11 cellular contexts compared by ENCODE assay signal in genomic region chr3:124760601-124761000, GRCh38. TPM values are rescaled to one million over a fixed set of nuclear protein-coding genes. Genes with fewer than 3 reads are reported as not detected.
DNase-seq lines count a peak whose midpoint lies in the region; ATAC-seq, FAIRE-seq and TF ChIP-seq lines count a peak whose summit lies in the region.
"Had no signal": no experiment of that assay in that cellular context is flagged by ENCODE, and none has a peak within 500 bp of the region (broad histone marks: within the 10 kb centered on the region; RNA-seq: fewer than 3 reads in every experiment).

No MANE protein-coding gene starts in this region.

- peaks cover 18 to 36% of the 10 kb centered on the region in 2 experiments for H3K36me3 ChIP-seq in SK-N-SH (replicated peaks in 1 of 2; ENCODE audit: control insufficient read depth in 1 of 2, insufficient read depth in 2 of 2, low read length in 1 of 2)
- peaks cover 2 to 5% of the 10 kb centered on the region in 2 donors for H3K36me3 ChIP-seq in small intestine (ENCODE audit: control insufficient read depth in 2 of 2, insufficient read depth in 2 of 2, low read length in 2 of 2)

- H3K4me3 ChIP-seq in SK-N-SH (ENCODE audit: low read depth in 2 of 2, low read length in 1 of 2) (no peak overlapping the region), small intestine (ENCODE audit: low read depth in 1 of 2, low read length in 2 of 2) (no peak overlapping the region)
- H3K4me3 ChIP-seq: adrenal gland had no signal

- H3F3A ChIP-seq in SK-N-SH (replicated peaks; ENCODE audit: insufficient read depth): peaks cover 16% of the 10 kb centered on the region

- H3K9me3 ChIP-seq in SK-N-SH (no peaks in the 10 kb centered on the region), small intestine (ENCODE audit: control insufficient read depth, low read depth) (no peaks in the 10 kb centered on the region)
- H3K9me3 ChIP-seq: adrenal gland, BE2C had no signal

- no peaks in the 10 kb centered on the region for H4K20me1 ChIP-seq in SK-N-SH (ENCODE audit: insufficient read depth)

- no peak for TF ChIP-seq RAD21 in SK-N-SH (IDR thresholded peaks at IDR 0.05; ENCODE audit: low read length)

- FAIRE-seq in small intestine (lab: Jason Lieb, UNC): no peak

- H3K9ac ChIP-seq in SK-N-SH: no peak overlapping the region

- POLR2A ChIA-PET in SK-N-SH (lab: Yijun Ruan, JAX): interaction anchor here (0.7 to 1.2 kb wide), 2 partner anchors 10 to 126 kb away, joined by 3 to 4 read pairs; no protein-coding TSS in a partner anchor

- H3K27ac ChIP-seq in SK-N-SH (ENCODE audit: low read depth in 2 of 2, low read length in 1 of 2): peak overlapping the region in 1 of 2 experiments; percentile 1; a peak in 1 of 4 replicates
- H3K27ac ChIP-seq in small intestine (ENCODE audit: low read depth in 1 of 2, low read length in 1 of 2): no peak overlapping the region
- H3K27ac ChIP-seq in caudate nucleus (ENCODE audit: low read depth, low read length): no peak overlapping the region

- ATAC-seq in HG03097 (IDR thresholded peaks at IDR 0.05; ENCODE audit: low FRiP score, unreplicated experiment): no peak

- 69% methylated on average over 2 of the region's 2 CpGs for WGBS in SK-N-SH (ENCODE audit: low lambda C conversion rate)
- whole genome bisulfite sequencing in small intestine, 3 donors: 37 to 47% (median 44%) methylated on average over 2 of the region's 2 CpGs

- peak; percentile 59 to 69 for DNase-seq in NCI-H524 (lab: John Stamatoyannopoulos, UW)
- DNase-seq in NCI-H524 treated with DMSO at 0.1 percent for 48 hours (lab: John Stamatoyannopoulos, UW): no peak
- no peak for DNase-seq in SK-N-SH
- DNase-seq in glomerular visceral epithelial cell (ENCODE audit: extremely low spot score): peak; percentile 44
- DNase-seq in small intestine: peak; percentile 39
- DNase-seq in epidermal melanocyte (ENCODE audit: insufficient read length, low spot score): no peak
- no peak for DNase-seq in caudate nucleus (lab: John Stamatoyannopoulos, UW)
- DNase-seq: SIG-M5 had no signal

- no peaks in the 10 kb centered on the region for H3K79me2 ChIP-seq in SK-N-SH (ENCODE audit: insufficient read depth)

- H2AFZ ChIP-seq in SK-N-SH (ENCODE audit: low read depth): no peak overlapping the region

- TF ChIP-seq EP300 in SK-N-SH (IDR thresholded peaks at IDR 0.05; ENCODE audit: borderline replicate concordance in 1 of 2, low read depth in 1 of 2, low read length in 1 of 2): no peak

- CTCF ChIA-PET in SK-N-SH (lab: Yijun Ruan, JAX): interaction anchor here (0.6 to 15.4 kb wide), 61 partner anchors 9 to 825 kb away, joined by 3 to 332 read pairs (median 5); partner anchors contain the start of gene MUC13

- peaks cover 9 to 47% of the 10 kb centered on the region in 2 experiments; a peak in 3 of 4 replicates for H3K4me1 ChIP-seq in SK-N-SH (ENCODE audit: control insufficient read depth in 1 of 2, insufficient read depth in 2 of 2, low read depth in 1 of 2, low read length in 1 of 2)
- no peaks in the 10 kb centered on the region for H3K4me1 ChIP-seq in small intestine (ENCODE audit: control insufficient read depth in 2 of 2, insufficient read depth in 1 of 2, low read depth in 1 of 2, low read length in 1 of 2)
- H3K4me1 ChIP-seq: BE2C had no signal

- H3K9me2 ChIP-seq in SK-N-SH: no peaks in the 10 kb centered on the region

- H3K27me3 ChIP-seq in SK-N-SH (ENCODE audit: insufficient read depth) (no peaks in the 10 kb centered on the region), small intestine (ENCODE audit: control insufficient read depth in 2 of 2, insufficient read depth in 2 of 2, low read length in 2 of 2) (no peaks in the 10 kb centered on the region)
- H3K27me3 ChIP-seq: adrenal gland, BE2C had no signal

- TF ChIP-seq CTCF in SK-N-SH (IDR thresholded peaks at IDR 0.05): no peak

- H3K4me2 ChIP-seq in SK-N-SH: no peak overlapping the region

TF ChIP-seq in SK-N-SH, 30 proteins besides CTCF, POLR2A, EP300 and RAD21:
- TF ChIP-seq, protein P1, sequence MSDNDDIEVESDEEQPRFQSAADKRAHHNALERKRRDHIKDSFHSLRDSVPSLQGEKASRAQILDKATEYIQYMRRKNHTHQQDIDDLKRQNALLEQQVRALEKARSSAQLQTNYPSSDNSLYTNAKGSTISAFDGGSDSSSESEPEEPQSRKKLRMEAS (IDR thresholded peaks at IDR 0.05; ENCODE audit: low read depth): no peak
- peak; percentile 24; the same call in 1 of the 2 replicates for TF ChIP-seq TCF12 (IDR thresholded peaks at IDR 0.05)
TF ChIP-seq in SK-N-SH: peak in this region for 1.

RNA-seq across cellular contexts. Expression of gene UMPS, which starts 30.3 kb away (rescaled TPM):
- polyA plus RNA-seq in SK-N-SH (2012; rRNA removed): 25.1 and 32.0 TPM in 2 replicates
- polyA plus RNA-seq in SK-N-SH (2012; cell fraction: cytosol; rRNA removed): 29.2 and 30.9 TPM in 2 replicates
- polyA plus RNA-seq in SK-N-SH (2012; cell fraction: nucleus; rRNA removed): 18.2 and 25.5 TPM in 2 replicates
- polyA plus RNA-seq in small intestine: 10 to 100 TPM; 12.1 to 23.4 (median 15.7) TPM

Comparison
In these comparisons a context has a peak if more than half of its experiments do, and no peak if none do; other contexts are left out.
1. DNase-seq: peak in NCI-H524 (2 of 2), glomerular visceral epithelial cell (single experiment) and small intestine (single experiment); none in NCI-H524 treated with DMSO at 0.1 percent for 48 hours (single experiment), SK-N-SH (single experiment), epidermal melanocyte (single experiment) and caudate nucleus (0 of 61).